ENCODE assay signal across 18 cellular contexts in genomic region chr6:155157101-155157500, GRCh38.
DNase-seq lines count a peak whose midpoint lies in the region; FAIRE-seq and TF ChIP-seq lines count a peak whose summit lies in the region.
"Had no signal": no experiment of that assay in that cellular context is flagged by ENCODE, and none has a peak within 500 bp of the region (broad histone marks: within the 10 kb centered on the region; RNA-seq: fewer than 3 reads in every experiment).

No MANE protein-coding gene starts in this region.

- peaks cover 71% of the 10 kb centered on the region for H3K36me3 Mint-ChIP-seq in activated CD4-positive, alpha-beta T cell treated with anti-CD3 and anti-CD28 coated beads, Interleukin-2, amount 10 ng/mL, durations not matched to agents 24 days and 14 days (ENCODE audit: low read depth)
- peaks cover 15% of the 10 kb centered on the region for H3K36me3 Mint-ChIP-seq in astrocyte (ENCODE audit: low read depth, unreplicated experiment)
- peaks cover 2% of the 10 kb centered on the region for H3K36me3 Mint-ChIP-seq in neural crest cell (ENCODE audit: low read depth)
- H3K36me3 Mint-ChIP-seq: immature natural killer cell had no signal

- H3K4me3 Mint-ChIP-seq in activated CD4-positive, alpha-beta T cell treated with anti-CD3 and anti-CD28 coated beads, Interleukin-2, amount 10 ng/mL, durations not matched to agents 24 days and 14 days, result peak overlapping the region; percentile 13
- no peak overlapping the region for H3K4me3 Mint-ChIP-seq in astrocyte (ENCODE audit: unreplicated experiment)
- H3K4me3 Mint-ChIP-seq in neural crest cell, result no peak overlapping the region
- H3K4me3 Mint-ChIP-seq: immature natural killer cell, nephron had no signal

- TF ChIP-seq POLR2A in sigmoid colon (IDR thresholded peaks at IDR 0.05), result no peak

- no peaks in the 10 kb centered on the region for H3K27me3 Mint-ChIP-seq in activated CD4-positive, alpha-beta T cell treated with anti-CD3 and anti-CD28 coated beads, Interleukin-2, amount 10 ng/mL, durations not matched to agents 24 days and 14 days
- H3K27me3 Mint-ChIP-seq in astrocyte (ENCODE audit: low read depth, unreplicated experiment) (no peaks in the 10 kb centered on the region), neural crest cell (ENCODE audit: low read depth) (no peaks in the 10 kb centered on the region)
- H3K27me3 Mint-ChIP-seq: stimulated activated naive CD8-positive, alpha-beta T cell treated with anti-CD3 and anti-CD28 coated beads, Interleukin-15, amount 100 ng/mL, for 72 hours had no signal

- TF ChIP-seq EP300 in sigmoid colon (IDR thresholded peaks at IDR 0.05), result no peak

- no peaks in the 10 kb centered on the region for H3K79me2 ChIP-seq in astrocyte (ENCODE audit: insufficient read depth, low read length)

- intact Hi-C loops in activated CD4-positive, alpha-beta T cell treated with anti-CD3 and anti-CD28 coated beads, Interleukin-2, amount 10 ng/mL, durations not matched to agents 24 days and 14 days (cut with micrococcal nuclease), result no loop called here
- intact Hi-C loops in sigmoid colon (cut with DNase I), result no loop called here

- no peak for FAIRE-seq in astrocyte (lab: Jason Lieb, UNC)

- H3K4me1 ChIP-seq in astrocyte (ENCODE audit: insufficient read depth, low read length) (peaks cover 28% of the 10 kb centered on the region), sigmoid colon (peaks cover 0 to 18% (median 7%) of the 10 kb centered on the region in 4 donors)

- H2AFZ ChIP-seq in astrocyte (ENCODE audit: low read depth, low read length), result no peak overlapping the region

- peak overlapping the region; percentile 89 for H3K27ac Mint-ChIP-seq in activated CD4-positive, alpha-beta T cell treated with anti-CD3 and anti-CD28 coated beads, Interleukin-2, amount 10 ng/mL, durations not matched to agents 24 days and 14 days
- H3K27ac Mint-ChIP-seq in astrocyte (ENCODE audit: unreplicated experiment) (peak overlapping the region; percentile 59), neural crest cell (ENCODE audit: unreplicated experiment) (peak overlapping the region; percentile 3)
- H3K27ac Mint-ChIP-seq: immature natural killer cell; stimulated activated naive CD8-positive, alpha-beta T cell treated with anti-CD3 and anti-CD28 coated beads, Interleukin-15, amount 100 ng/mL, for 72 hours had no signal

- no peaks in the 10 kb centered on the region for H4K20me1 ChIP-seq in astrocyte (ENCODE audit: insufficient read depth, low read length)

- WGBS in sigmoid colon, 2 donors, result 80 to 82% methylated on average over 6 of the region's 6 CpGs

- TF ChIP-seq CTCF in astrocyte (IDR thresholded peaks at IDR 0.05; ENCODE audit: insufficient read depth, low read depth, low read length) (no peak), neural crest cell (conservative IDR thresholded peaks at IDR 0.05) (no peak), sigmoid colon (IDR thresholded peaks at IDR 0.05) (no peak)

- H3K4me2 ChIP-seq in astrocyte (ENCODE audit: low read length), result no peak overlapping the region

- H3K36me3 ChIP-seq in astrocyte (ENCODE audit: insufficient read depth, low read length) (no peaks in the 10 kb centered on the region), sigmoid colon (no peaks in the 10 kb centered on the region)
- H3K36me3 ChIP-seq: lower lobe of right lung had no signal

- no peak overlapping the region for H3K4me3 ChIP-seq in astrocyte (ENCODE audit: insufficient read depth, low read depth, low read length)
- H3K4me3 ChIP-seq in sigmoid colon, result no peak overlapping the region
- H3K4me3 ChIP-seq: lower lobe of right lung had no signal

- no peak overlapping the region for H3K9ac ChIP-seq in astrocyte (ENCODE audit: low read length)

- no peak for DNase-seq in activated CD4-positive, alpha-beta T cell treated with anti-CD3 and anti-CD28 coated beads, Interleukin-2, amount 10 ng/mL, durations not matched to agents 24 days and 14 days
- no peak for DNase-seq in activated CD4-positive, alpha-beta T cell treated with anti-CD3 and anti-CD28 coated beads, Interleukin-2, amount 50 U/mL, for 1 hour
- DNase-seq in HT-29 (ENCODE audit: low spot score), result peak; percentile 21
- no peak for DNase-seq in astrocyte (ENCODE audit: low read depth)
- DNase-seq in neural crest cell (ENCODE audit: low read depth, low spot score), result no peak
- DNase-seq in putamen (ENCODE audit: low spot score), result no peak
- DNase-seq in T-helper 9 cell, result no peak
- no peak for DNase-seq in sigmoid colon
- DNase-seq: activated CD8-positive, alpha-beta memory T cell treated with anti-CD3 and anti-CD28 coated beads for 24 hours; activated effector memory CD4-positive, alpha-beta T cell treated with anti-CD3 and anti-CD28 coated beads, Interleukin-2, amount 50 U/mL, for 16 hours; DMS 273 treated with DMSO at 0.1 percent for 48 hours; immature natural killer cell; lower lobe of right lung; NCI-H1417; stimulated activated naive CD8-positive, alpha-beta T cell treated with anti-CD3 and anti-CD28 coated beads, Interleukin-15, amount 100 ng/mL, for 72 hours had no signal

- peaks cover 8% of the 10 kb centered on the region for H3K9me3 Mint-ChIP-seq in activated CD4-positive, alpha-beta T cell treated with anti-CD3 and anti-CD28 coated beads, Interleukin-2, amount 10 ng/mL, durations not matched to agents 24 days and 14 days
- H3K9me3 Mint-ChIP-seq in astrocyte (ENCODE audit: unreplicated experiment) (no peaks in the 10 kb centered on the region), neural crest cell (no peaks in the 10 kb centered on the region)
- H3K9me3 Mint-ChIP-seq: immature natural killer cell, nephron had no signal

- peaks cover 65% of the 10 kb centered on the region for H3K4me1 Mint-ChIP-seq in activated CD4-positive, alpha-beta T cell treated with anti-CD3 and anti-CD28 coated beads, Interleukin-2, amount 10 ng/mL, durations not matched to agents 24 days and 14 days
- H3K4me1 Mint-ChIP-seq in astrocyte (ENCODE audit: low read depth, unreplicated experiment) (peaks cover 54% of the 10 kb centered on the region), neural crest cell (peaks cover 9% of the 10 kb centered on the region)

- no peaks in the 10 kb centered on the region for H3K9me3 ChIP-seq in astrocyte (ENCODE audit: insufficient read depth, low read depth, low read length)
- H3K9me3 ChIP-seq in sigmoid colon, result no peaks in the 10 kb centered on the region
- H3K9me3 ChIP-seq: lower lobe of right lung had no signal

- H3K27me3 ChIP-seq in astrocyte (ENCODE audit: insufficient read depth, low read length) (no peaks in the 10 kb centered on the region), sigmoid colon (no peaks in the 10 kb centered on the region)

- H3K27ac ChIP-seq in astrocyte (ENCODE audit: low read depth, low read length), result peak overlapping the region; percentile 48
- H3K27ac ChIP-seq in sigmoid colon, result no peak overlapping the region
- H3K27ac ChIP-seq: C4-2B, HL-60, lower lobe of right lung had no signal

Comparison
In these comparisons a context has a peak if more than half of its experiments do, and no peak if none do; other contexts are left out.
1. H3K27ac Mint-ChIP-seq: peak in every context shown above with its lines; median percentile 89 in activated CD4-positive, alpha-beta T cell treated with anti-CD3 and anti-CD28 coated beads, Interleukin-2, amount 10 ng/mL, durations not matched to agents 24 days and 14 days; 59 in astrocyte; 3 in neural crest cell.